Comparison of ENCODE assay signal across 8 cellular contexts in the genomic region with DNA sequence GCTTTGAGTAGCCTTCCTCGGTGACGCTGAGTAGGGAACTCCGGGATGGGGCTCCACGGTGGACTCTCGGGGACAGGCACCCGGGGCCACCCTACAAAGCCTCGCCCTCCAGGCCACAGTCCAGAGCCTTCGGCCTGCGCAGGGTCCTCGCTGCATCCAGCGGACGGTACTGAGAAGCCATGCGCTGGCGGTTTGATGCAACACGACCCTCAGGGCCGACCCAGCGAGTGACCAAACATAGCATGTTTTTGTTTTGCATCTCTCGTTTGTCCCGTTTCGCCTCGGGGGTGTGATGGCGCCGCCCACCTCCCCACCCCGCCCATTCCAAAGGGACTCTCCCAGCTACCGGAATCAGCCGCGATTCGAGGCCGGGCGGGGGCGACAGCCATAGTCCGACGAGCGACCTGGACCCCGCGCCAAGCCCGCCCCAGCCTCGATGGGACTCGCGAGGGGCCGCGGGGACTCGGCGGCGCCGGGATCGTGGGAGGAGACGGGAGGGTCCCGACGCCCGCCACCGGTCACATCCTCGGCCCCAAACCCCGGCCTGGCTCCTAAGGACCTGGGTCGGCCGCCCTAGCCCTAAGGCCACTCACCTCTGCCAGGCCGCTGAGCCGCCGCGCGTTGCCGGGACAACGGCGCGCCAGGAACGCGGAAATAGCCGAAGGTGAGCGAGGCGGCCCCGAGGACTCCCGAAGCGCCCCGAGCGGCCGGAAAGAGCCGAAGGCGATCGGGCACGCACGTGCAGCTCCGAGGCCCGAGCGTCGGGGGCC. TPM values are rescaled to one million over a fixed set of nuclear protein-coding genes. Genes with fewer than 3 reads are reported as not detected.
DNase-seq lines count a peak whose midpoint lies in the region; ATAC-seq, FAIRE-seq and TF ChIP-seq lines count a peak whose summit lies in the region.

No MANE protein-coding gene starts in this region.

- TF ChIP-seq POLR2A in body of pancreas (IDR thresholded peaks at IDR 0.05) = peak in 2 of 3 donors; percentile 42 to 46

- peaks cover 0 to 3% of the 10 kb centered on the region in 2 donors for H3K36me3 ChIP-seq in body of pancreas (replicated peaks in 1 of 2; ENCODE audit: insufficient read depth in 1 of 2, low read depth in 2 of 2)

- H3K4me3 ChIP-seq in body of pancreas (peak overlapping the region; percentile 12 to 33), retinal pigment epithelial cell (ENCODE audit: low read length) (peak overlapping the region; percentile 71)

- intact Hi-C loops in body of pancreas (cut with DNase I) = no loop called here

- H3K4me1 ChIP-seq in body of pancreas = peaks cover 37% of the 10 kb centered on the region

- H3K9me3 ChIP-seq in body of pancreas = no peaks in the 10 kb centered on the region

- ATAC-seq in HG02759 (IDR thresholded peaks at IDR 0.05; ENCODE audit: unreplicated experiment) (peak; percentile 41), body of pancreas (peak; percentile 72), HG02840 (IDR thresholded peaks at IDR 0.05; ENCODE audit: low FRiP score, unreplicated experiment) (no peak)

- no peaks in the 10 kb centered on the region for H3K27me3 ChIP-seq in body of pancreas

- DNase-seq in NCI-H1930 (lab: John Stamatoyannopoulos, UW) (peak; percentile 91 to 94), UCSD-AML1 (lab: John Stamatoyannopoulos, UW; ENCODE audit: unreplicated experiment) (peak; percentile 91), body of pancreas (peak; percentile 92 to 93 (median 92)), iPS DF 4.7 (ENCODE audit: extremely low read depth, low spot score) (peak; percentile 41), retinal pigment epithelial cell (ENCODE audit: low read depth) (peak; percentile 37)

- TF ChIP-seq CTCF in body of pancreas (IDR thresholded peaks at IDR 0.05) = no peak
- no peak for TF ChIP-seq CTCF in retinal pigment epithelial cell (conservative IDR thresholded peaks at IDR 0.05; ENCODE audit: low read depth, low read length)

- H3K27ac ChIP-seq in body of pancreas = peak overlapping the region; percentile 43 to 86 (median 78)

- FAIRE-seq in G401.6 (lab: Jason Lieb, UNC) = peak; percentile 90

- WGBS in body of pancreas, 2 donors = 0% methylated on average over 6 to 68 of the region's 85 CpGs

RNA-seq across cellular contexts. Expression of a gene that starts 1.6 kb away (rescaled TPM):
- total RNA-seq in body of pancreas = 10 to 100 TPM; 16.9 to 35.6 TPM

RNA-seq across cellular contexts. Expression of a gene that starts 1.9 kb away (rescaled TPM):
- 10 to 100 TPM in 1 of 2 donors, 1 to 10 TPM in 1; 8.6 to 17.8 TPM for total RNA-seq in body of pancreas

Comparison
In these comparisons a context has a peak if more than half of its experiments do, and no peak if none do; other contexts are left out.
1. DNase-seq: peak in every context shown above with its lines; median percentile 92 in NCI-H1930; 92 in body of pancreas; 91 in UCSD-AML1; 41 in iPS DF 4.7; 37 in retinal pigment epithelial cell.